ENCODE assay signal across 8 cellular contexts in the genomic region with DNA sequence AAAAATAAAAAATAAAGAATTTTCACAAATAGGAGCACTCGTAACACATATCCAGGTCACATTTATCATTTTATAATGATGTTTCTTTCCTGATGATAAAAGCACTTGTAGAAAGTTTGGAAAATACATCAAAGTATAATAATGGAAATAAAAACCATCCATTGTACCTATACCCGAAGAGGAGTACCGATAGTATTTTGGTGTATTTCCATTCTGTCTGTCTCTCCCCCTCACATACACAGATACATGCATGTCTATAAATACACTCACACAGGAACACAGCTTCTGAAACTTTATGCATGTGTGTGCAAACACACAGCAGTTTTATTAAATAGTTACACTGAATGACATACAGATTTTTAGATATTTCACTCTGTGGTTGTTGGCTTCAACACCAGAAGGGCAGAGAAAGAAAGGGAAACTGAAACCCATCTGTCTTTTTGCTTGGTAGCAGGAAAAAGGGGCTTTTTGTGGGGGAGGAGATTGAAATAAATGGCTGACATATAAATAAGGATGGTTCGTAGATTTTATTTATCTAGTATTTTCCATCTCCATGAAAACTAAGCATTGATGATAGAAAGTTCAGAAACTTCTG.
DNase-seq lines count a peak whose midpoint lies in the region; ATAC-seq, FAIRE-seq and TF ChIP-seq lines count a peak whose summit lies in the region.

No MANE protein-coding gene starts in this region.

- no peaks in the 10 kb centered on the region for H3K9me3 ChIP-seq in A549
- H3K9me3 ChIP-seq in suprapubic skin = no peaks in the 10 kb centered on the region
- no peaks in the 10 kb centered on the region for H3K9me3 ChIP-seq in mucosa of descending colon

- H3K4me3 ChIP-seq in A549 = no peak overlapping the region
- H3K4me3 ChIP-seq in suprapubic skin = peak overlapping the region; percentile 21
- H3K4me3 ChIP-seq in mucosa of descending colon = no peak overlapping the region

- DNase-seq in A549 (ENCODE audit: low read depth in 1 of 2, low spot score in 1 of 2) (no peak), GM19239 (ENCODE audit: insufficient read length, low spot score) (peak; percentile 25), dermis microvascular lymphatic vessel endothelial cell (ENCODE audit: low read depth in 2 of 2) (peak; percentile 53 to 57), suprapubic skin (ENCODE audit: low spot score in 2 of 2) (no peak), DMS153 treated with DMSO at 0.1 percent for 48 hours (lab: John Stamatoyannopoulos, UW; ENCODE audit: unreplicated experiment) (no peak), ureter (ENCODE audit: low spot score) (no peak), mucosa of descending colon (no peak)

- H3K27ac ChIP-seq in A549 = peak overlapping the region; percentile 57 to 58
- no peak overlapping the region for H3K27ac ChIP-seq in suprapubic skin

- no peak for TF ChIP-seq RAD21 in A549 (conservative IDR thresholded peaks at IDR 0.05 in 1 of 2, IDR thresholded peaks at IDR 0.05 in 1 of 2)

- ATAC-seq in A549 = no peak
- peak; percentile 28 for ATAC-seq in HG03469 (IDR thresholded peaks at IDR 0.05; ENCODE audit: unreplicated experiment)
- ATAC-seq in mucosa of descending colon = no peak

- TF ChIP-seq EP300 in A549 (IDR thresholded peaks at IDR 0.05) = no peak
- TF ChIP-seq EP300 in suprapubic skin (IDR thresholded peaks at IDR 0.05) = no peak

- H3K36me3 ChIP-seq in suprapubic skin (no peaks in the 10 kb centered on the region), mucosa of descending colon (ENCODE audit: low read depth) (no peaks in the 10 kb centered on the region)

- TF ChIP-seq POLR2A in A549 (IDR thresholded peaks at IDR 0.05; ENCODE audit: low read length) = no peak
- TF ChIP-seq POLR2A in suprapubic skin (IDR thresholded peaks at IDR 0.05) = no peak

- 80% methylated on average over 4 of the region's 4 CpGs for WGBS in A549 (ENCODE audit: missing lambda C conversion rate)
- WGBS in suprapubic skin = 66% methylated on average over 4 of the region's 4 CpGs

- FAIRE-seq in A549 (lab: Jason Lieb, UNC) (no peak), GM19239 (lab: Jason Lieb, UNC) (no peak)

- POLR2A ChIA-PET in A549 (lab: Yijun Ruan, JAX) = no interaction called here

- H3K27me3 ChIP-seq in suprapubic skin = no peaks in the 10 kb centered on the region

- H3K4me2 ChIP-seq in A549 = peak overlapping the region; percentile 69

- TF ChIP-seq CTCF in A549 (IDR thresholded peaks at IDR 0.05) (no peak), suprapubic skin (IDR thresholded peaks at IDR 0.05) (no peak), mucosa of descending colon (IDR thresholded peaks at IDR 0.05) (no peak)

- CTCF ChIA-PET in A549 (lab: Yijun Ruan, JAX) = no interaction called here

- intact Hi-C loops in mucosa of descending colon (cut with DNase I, micrococcal nuclease) = no loop called here

- peaks cover 61% of the 10 kb centered on the region for H3K4me1 ChIP-seq in A549
- H3K4me1 ChIP-seq in suprapubic skin = peaks cover 32% of the 10 kb centered on the region
- H3K4me1 ChIP-seq in mucosa of descending colon (ENCODE audit: low read depth) = peaks cover 41% of the 10 kb centered on the region

TF ChIP-seq in A549, 52 proteins besides CTCF, POLR2A, EP300 and RAD21:
- TF ChIP-seq, protein P1, sequence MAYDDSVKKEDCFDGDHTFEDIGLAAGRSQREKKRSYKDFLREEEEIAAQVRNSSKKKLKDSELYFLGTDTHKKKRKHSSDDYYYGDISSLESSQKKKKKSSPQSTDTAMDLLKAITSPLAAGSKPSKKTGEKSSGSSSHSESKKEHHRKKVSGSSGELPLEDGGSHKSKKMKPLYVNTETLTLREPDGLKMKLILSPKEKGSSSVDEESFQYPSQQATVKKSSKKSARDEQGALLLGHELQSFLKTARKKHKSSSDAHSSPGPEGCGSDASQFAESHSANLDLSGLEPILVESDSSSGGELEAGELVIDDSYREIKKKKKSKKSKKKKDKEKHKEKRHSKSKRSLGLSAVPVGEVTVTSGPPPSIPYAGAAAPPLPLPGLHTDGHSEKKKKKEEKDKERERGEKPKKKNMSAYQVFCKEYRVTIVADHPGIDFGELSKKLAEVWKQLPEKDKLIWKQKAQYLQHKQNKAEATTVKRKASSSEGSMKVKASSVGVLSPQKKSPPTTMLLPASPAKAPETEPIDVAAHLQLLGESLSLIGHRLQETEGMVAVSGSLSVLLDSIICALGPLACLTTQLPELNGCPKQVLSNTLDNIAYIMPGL (CRISPR knock-in tag; IDR thresholded peaks at IDR 0.05; ENCODE audit: borderline replicate concordance) = no peak
- TF ChIP-seq, protein P2, sequence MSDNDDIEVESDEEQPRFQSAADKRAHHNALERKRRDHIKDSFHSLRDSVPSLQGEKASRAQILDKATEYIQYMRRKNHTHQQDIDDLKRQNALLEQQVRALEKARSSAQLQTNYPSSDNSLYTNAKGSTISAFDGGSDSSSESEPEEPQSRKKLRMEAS (IDR thresholded peaks at IDR 0.05) = no peak
- no peak for TF ChIP-seq BHLHE40 (IDR thresholded peaks at IDR 0.05; ENCODE audit: low read depth, low read length)
- no peak for TF ChIP-seq SMC3 (IDR thresholded peaks at IDR 0.05)
- TF ChIP-seq, protein P3, sequence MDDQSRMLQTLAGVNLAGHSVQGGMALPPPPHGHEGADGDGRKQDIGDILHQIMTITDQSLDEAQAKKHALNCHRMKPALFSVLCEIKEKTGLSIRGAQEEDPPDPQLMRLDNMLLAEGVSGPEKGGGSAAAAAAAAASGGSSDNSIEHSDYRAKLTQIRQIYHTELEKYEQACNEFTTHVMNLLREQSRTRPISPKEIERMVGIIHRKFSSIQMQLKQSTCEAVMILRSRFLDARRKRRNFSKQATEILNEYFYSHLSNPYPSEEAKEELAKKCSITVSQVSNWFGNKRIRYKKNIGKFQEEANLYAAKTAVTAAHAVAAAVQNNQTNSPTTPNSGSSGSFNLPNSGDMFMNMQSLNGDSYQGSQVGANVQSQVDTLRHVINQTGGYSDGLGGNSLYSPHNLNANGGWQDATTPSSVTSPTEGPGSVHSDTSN (IDR thresholded peaks at IDR 0.05) = no peak
- no peak for TF ChIP-seq CEBPB (IDR thresholded peaks at IDR 0.05)
- TF ChIP-seq CHD4 (IDR thresholded peaks at IDR 0.05; ENCODE audit: borderline replicate concordance) = no peak
- no peak for TF ChIP-seq NR3C1 (IDR thresholded peaks at IDR 0.05)
- TF ChIP-seq, protein P4, sequence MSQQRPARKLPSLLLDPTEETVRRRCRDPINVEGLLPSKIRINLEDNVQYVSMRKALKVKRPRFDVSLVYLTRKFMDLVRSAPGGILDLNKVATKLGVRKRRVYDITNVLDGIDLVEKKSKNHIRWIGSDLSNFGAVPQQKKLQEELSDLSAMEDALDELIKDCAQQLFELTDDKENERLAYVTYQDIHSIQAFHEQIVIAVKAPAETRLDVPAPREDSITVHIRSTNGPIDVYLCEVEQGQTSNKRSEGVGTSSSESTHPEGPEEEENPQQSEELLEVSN (IDR thresholded peaks at IDR 0.05; ENCODE audit: borderline replicate concordance, low read depth) = no peak
- TF ChIP-seq RCOR1 (IDR thresholded peaks at IDR 0.05; ENCODE audit: low read depth, low read length) = no peak
- no peak for TF ChIP-seq RARB (CRISPR knock-in tag; IDR thresholded peaks at IDR 0.05)
- TF ChIP-seq MYC (IDR thresholded peaks at IDR 0.05; ENCODE audit: borderline replicate concordance, low read length) = no peak
- no peak for TF ChIP-seq HOXB5 (CRISPR knock-in tag; IDR thresholded peaks at IDR 0.05)
- TF ChIP-seq, protein P5, sequence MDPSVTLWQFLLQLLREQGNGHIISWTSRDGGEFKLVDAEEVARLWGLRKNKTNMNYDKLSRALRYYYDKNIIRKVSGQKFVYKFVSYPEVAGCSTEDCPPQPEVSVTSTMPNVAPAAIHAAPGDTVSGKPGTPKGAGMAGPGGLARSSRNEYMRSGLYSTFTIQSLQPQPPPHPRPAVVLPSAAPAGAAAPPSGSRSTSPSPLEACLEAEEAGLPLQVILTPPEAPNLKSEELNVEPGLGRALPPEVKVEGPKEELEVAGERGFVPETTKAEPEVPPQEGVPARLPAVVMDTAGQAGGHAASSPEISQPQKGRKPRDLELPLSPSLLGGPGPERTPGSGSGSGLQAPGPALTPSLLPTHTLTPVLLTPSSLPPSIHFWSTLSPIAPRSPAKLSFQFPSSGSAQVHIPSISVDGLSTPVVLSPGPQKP (IDR thresholded peaks at IDR 0.05; ENCODE audit: low read depth, low read length) = no peak

Comparison
In these comparisons a context has a peak if more than half of its experiments do, and no peak if none do; other contexts are left out.
1. DNase-seq: peak in GM19239 (single experiment) and dermis microvascular lymphatic vessel endothelial cell (2 of 2); none in A549 (0 of 2), suprapubic skin (0 of 2), DMS153 treated with DMSO at 0.1 percent for 48 hours (single experiment), ureter (single experiment) and mucosa of descending colon (0 of 3).